ENCODE assay signal across 9 cellular contexts in the genomic region with DNA sequence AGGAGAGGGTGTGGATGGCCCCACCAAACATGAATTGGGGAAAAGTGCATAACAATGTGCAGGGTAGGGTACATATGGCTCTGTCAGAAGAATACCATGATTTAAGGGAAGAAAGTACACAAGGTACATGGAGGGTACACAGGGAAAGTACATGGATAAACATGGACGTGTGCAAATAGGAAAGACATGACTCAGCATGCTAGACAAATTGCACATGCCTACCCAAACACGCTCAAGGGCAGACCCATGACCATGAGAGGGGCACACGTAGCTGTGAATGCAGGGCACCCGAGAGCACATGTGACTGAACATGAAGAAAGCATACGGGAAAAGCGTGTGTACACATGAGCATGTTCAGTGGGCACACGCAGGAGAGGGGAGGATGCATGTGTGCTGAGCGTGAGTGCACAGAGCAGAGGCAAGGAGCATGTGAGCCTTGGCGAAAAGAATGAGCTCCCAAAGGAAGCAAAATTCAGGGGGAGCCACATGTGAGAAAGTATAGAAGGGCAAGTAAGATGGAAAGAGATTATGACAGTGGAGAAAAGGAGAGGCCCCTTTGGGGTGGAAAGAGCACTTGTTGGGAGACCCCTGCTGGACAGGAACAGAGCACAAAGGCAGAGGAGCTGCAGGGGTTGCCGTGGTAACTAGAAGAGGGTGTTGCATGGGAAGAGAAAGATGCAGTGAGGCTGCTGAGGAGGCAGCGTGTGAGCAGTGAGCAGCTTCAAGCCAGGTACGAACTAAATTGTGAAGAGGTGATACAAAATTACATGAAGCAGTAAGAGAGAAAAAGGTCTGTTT. TPM values are rescaled to one million over a fixed set of nuclear protein-coding genes. Genes with fewer than 3 reads are reported as not detected.
A peak's percentile ranks its signal among the peaks of the same experiment; 100 is the strongest.
DNase-seq lines count a peak whose midpoint lies in the region; ATAC-seq, FAIRE-seq and TF ChIP-seq lines count a peak whose summit lies in the region.
"Had no signal": no experiment of that assay in that cellular context is flagged by ENCODE, and none has a peak within 500 bp of the region (broad histone marks: within the 10 kb centered on the region; RNA-seq: fewer than 3 reads in every experiment).

No MANE protein-coding gene starts in this region.

- H4K20me1 ChIP-seq in astrocyte (ENCODE audit: insufficient read depth, low read length): peaks cover 5% of the 10 kb centered on the region
- H4K20me1 ChIP-seq in neural progenitor cell (ENCODE audit: low read depth): peaks cover 12% of the 10 kb centered on the region

- no peak overlapping the region for H3K4me3 Mint-ChIP-seq in astrocyte (ENCODE audit: unreplicated experiment)
- H3K4me3 Mint-ChIP-seq in neural progenitor cell: peak overlapping the region; percentile 1

- H3K27me3 Mint-ChIP-seq in astrocyte (ENCODE audit: low read depth, unreplicated experiment) (no peaks in the 10 kb centered on the region), neural progenitor cell (ENCODE audit: insufficient read depth, low read depth) (peaks cover 2% of the 10 kb centered on the region)

- no peak for TF ChIP-seq POLR2A in body of pancreas (IDR thresholded peaks at IDR 0.05)

- H3K9me3 Mint-ChIP-seq in astrocyte (ENCODE audit: unreplicated experiment): no peaks in the 10 kb centered on the region
- no peaks in the 10 kb centered on the region for H3K9me3 Mint-ChIP-seq in neural progenitor cell

- ATAC-seq in body of pancreas: no peak
- no peak for ATAC-seq in GM21576 (IDR thresholded peaks at IDR 0.05; ENCODE audit: unreplicated experiment)

- no peak for FAIRE-seq in astrocyte (lab: Jason Lieb, UNC)
- FAIRE-seq: D721Med had no signal

- H3K4me1 Mint-ChIP-seq in astrocyte (ENCODE audit: low read depth, unreplicated experiment) (peaks cover 2% of the 10 kb centered on the region), neural progenitor cell (peaks cover 24% of the 10 kb centered on the region)

- peak; percentile 32 for TF ChIP-seq CTCF in LNCaP clone FGC (IDR thresholded peaks at IDR 0.05; ENCODE audit: control insufficient read depth, extremely low read depth, insufficient read depth)
- peak; percentile 23 for TF ChIP-seq CTCF in astrocyte (IDR thresholded peaks at IDR 0.05; ENCODE audit: insufficient read depth, low read depth, low read length)
- peak; percentile 60 for TF ChIP-seq CTCF in neural progenitor cell (IDR thresholded peaks at IDR 0.05)
- TF ChIP-seq CTCF in body of pancreas (IDR thresholded peaks at IDR 0.05): peak in 1 of 7 experiments; percentile 7

- peaks cover 5% of the 10 kb centered on the region for H3F3A ChIP-seq in neural progenitor cell (ENCODE audit: low read depth)

- H3K4me2 ChIP-seq in astrocyte (ENCODE audit: low read length) (no peak overlapping the region), neural progenitor cell (peak overlapping the region; percentile 46)

- H3K36me3 Mint-ChIP-seq in astrocyte (ENCODE audit: low read depth, unreplicated experiment) (peaks cover 41% of the 10 kb centered on the region), neural progenitor cell (peaks cover 45% of the 10 kb centered on the region)

- intact Hi-C loops in body of pancreas (cut with DNase I): no loop called here

- H3K79me2 ChIP-seq in astrocyte (ENCODE audit: insufficient read depth, low read length): no peaks in the 10 kb centered on the region
- H3K79me2 ChIP-seq in neural progenitor cell (ENCODE audit: low read depth): no peaks in the 10 kb centered on the region

- H3K36me3 ChIP-seq in astrocyte (ENCODE audit: insufficient read depth, low read length) (peaks cover 36% of the 10 kb centered on the region), neural progenitor cell (no peaks in the 10 kb centered on the region), body of pancreas (replicated peaks in 1 of 2; ENCODE audit: insufficient read depth in 1 of 2, low read depth in 2 of 2) (no peaks in the 10 kb centered on the region)

- H2AFZ ChIP-seq in astrocyte (ENCODE audit: low read depth, low read length): no peak overlapping the region
- no peak overlapping the region for H2AFZ ChIP-seq in neural progenitor cell (replicated peaks)

- DNase-seq in SHP77 (lab: John Stamatoyannopoulos, UW) (peak; percentile 15 to 35), SHP77 treated with DMSO at 0.1 percent for 48 hours (lab: John Stamatoyannopoulos, UW) (no peak), LNCaP clone FGC (ENCODE audit: low read depth) (no peak), astrocyte (ENCODE audit: low read depth) (peak; percentile 6), neural progenitor cell (ENCODE audit: low spot score) (peak; percentile 85), body of pancreas (no peak)
- no peak for DNase-seq in activated T-cell treated with anti-CD3 and anti-CD28 coated beads, Interleukin-2, amount 50 U/mL, for 1 hour

- no peak overlapping the region for H3K27ac ChIP-seq in astrocyte (ENCODE audit: low read depth, low read length)
- no peak overlapping the region for H3K27ac ChIP-seq in neural progenitor cell
- H3K27ac ChIP-seq in body of pancreas: no peak overlapping the region

- 79 to 85% methylated on average over 12 of the region's 12 CpGs for WGBS in body of pancreas, 2 donors

- no peak overlapping the region for H3K27ac Mint-ChIP-seq in astrocyte (ENCODE audit: unreplicated experiment)
- H3K27ac Mint-ChIP-seq in neural progenitor cell: no peak overlapping the region

- H3K9me3 ChIP-seq in astrocyte (ENCODE audit: insufficient read depth, low read depth, low read length): no peaks in the 10 kb centered on the region
- no peaks in the 10 kb centered on the region for H3K9me3 ChIP-seq in neural progenitor cell (ENCODE audit: low read depth)
- no peaks in the 10 kb centered on the region for H3K9me3 ChIP-seq in body of pancreas

- H3K4me1 ChIP-seq in astrocyte (ENCODE audit: insufficient read depth, low read length) (no peaks in the 10 kb centered on the region), neural progenitor cell (peaks cover 12% of the 10 kb centered on the region), body of pancreas (no peaks in the 10 kb centered on the region)

- H3K9ac ChIP-seq in astrocyte (ENCODE audit: low read length): no peak overlapping the region
- no peak overlapping the region for H3K9ac ChIP-seq in neural progenitor cell

- H3K4me3 ChIP-seq in LNCaP clone FGC (ENCODE audit: low read depth, low read length) (no peak overlapping the region), astrocyte (ENCODE audit: insufficient read depth, low read depth, low read length) (no peak overlapping the region), neural progenitor cell (no peak overlapping the region), body of pancreas (no peak overlapping the region)

- H3K27me3 ChIP-seq in astrocyte (ENCODE audit: insufficient read depth, low read length) (no peaks in the 10 kb centered on the region), neural progenitor cell (no peaks in the 10 kb centered on the region), body of pancreas (no peaks in the 10 kb centered on the region)

RNA-seq across cellular contexts. Expression of gene OR2H2, which starts 17.8 kb away (rescaled TPM):
- total RNA-seq in astrocyte: not detected in 2 replicates
- not detected in 2 replicates for total RNA-seq in neural progenitor cell (ENCODE audit: low replicate concordance)
- total RNA-seq in body of pancreas: not detected

RNA-seq across cellular contexts. Expression of gene GABBR1, which starts 30.2 kb away (rescaled TPM):
- total RNA-seq in astrocyte (61.4 and 66.3 TPM in 2 replicates), neural progenitor cell (ENCODE audit: low replicate concordance) (25.4 and 37.4 TPM in 2 replicates), body of pancreas (10 to 100 TPM; 23.7 to 31.9 TPM)

RNA-seq across cellular contexts. Expression of gene UBD, which starts 43.2 kb away (rescaled TPM):
- total RNA-seq in astrocyte (9.9 and 13.2 TPM in 2 replicates), neural progenitor cell (ENCODE audit: low replicate concordance) (not detected in 2 replicates), body of pancreas (10 to 100 TPM in 1 of 2 donors, 1 to 10 TPM in 1; 9.9 to 10.1 TPM)

RNA-seq across cellular contexts. Expression of gene MOG, which starts 54.1 kb away (rescaled TPM):
- total RNA-seq in astrocyte: not detected in 2 replicates
- total RNA-seq in neural progenitor cell (ENCODE audit: low replicate concordance): not detected in 2 replicates
- total RNA-seq in body of pancreas: not detected

Comparison
In these comparisons a context has a peak if more than half of its experiments do, and no peak if none do; other contexts are left out.
1. DNase-seq: peak in SHP77 (2 of 2), astrocyte (single experiment) and neural progenitor cell (single experiment); none in SHP77 treated with DMSO at 0.1 percent for 48 hours (single experiment), LNCaP clone FGC (single experiment), activated T-cell treated with anti-CD3 and anti-CD28 coated beads, Interleukin-2, amount 50 U/mL, for 1 hour (single experiment) and body of pancreas (0 of 4).
2. RNA of gene UBD, which starts 43.2 kb away (total RNA-seq): 9.9 to 10.1 TPM in body of pancreas and 9.9 to 13.2 TPM in astrocyte; not detected in neural progenitor cell; every median in the first group is over 10 times any median in the second.